13 cellular contexts compared by ENCODE assay signal in genomic region chr15:69145694-69146492, GRCh38. TPM values are rescaled to one million over a fixed set of nuclear protein-coding genes. Genes with fewer than 3 reads are reported as not detected.
DNase-seq lines count a peak whose midpoint lies in the region; ATAC-seq and TF ChIP-seq lines count a peak whose summit lies in the region.
"Had no signal": no experiment of that assay in that cellular context is flagged by ENCODE, and none has a peak within 500 bp of the region (broad histone marks: within the 10 kb centered on the region; RNA-seq: fewer than 3 reads in every experiment).

No MANE protein-coding gene starts in this region.

- no peak overlapping the region for H3K4me3 ChIP-seq in A673 (ENCODE audit: low read depth, low read length, poor library complexity, severe bottlenecking)
- H3K4me3 ChIP-seq: adrenal gland had no signal

- DNase-seq in A673 (ENCODE audit: low spot score) (peak; percentile 50), MV-4-11 (lab: John Stamatoyannopoulos, UW) (peak; percentile 52), amniotic epithelial cell (ENCODE audit: low read depth) (peak; percentile 92), medulla oblongata (ENCODE audit: extremely low spot score) (peak; percentile 72), HK-2 (ENCODE audit: unreplicated experiment) (no peak), hepatic stellate cell (ENCODE audit: low spot score) (no peak)
- DNase-seq in effector memory CD8-positive, alpha-beta T cell, result no peak
- DNase-seq: activated B cell treated with CpG ODN at 0.5 μM for 24 hours; adrenal gland; effector CD8-positive, alpha-beta T cell; KG1; NCI-H524 treated with DMSO at 0.1 percent for 48 hours had no signal

- POLR2A ChIA-PET in A673 (lab: Charles Lee; ENCODE audit: low non-redundant PET), result no interaction called here

- peaks cover 74 to 88% of the 10 kb centered on the region in 2 donors for H3K27me3 Mint-ChIP-seq in effector memory CD8-positive, alpha-beta T cell

- no peaks in the 10 kb centered on the region for H3K4me1 Mint-ChIP-seq in effector memory CD8-positive, alpha-beta T cell (ENCODE audit: low read depth in 2 of 2)
- H3K4me1 Mint-ChIP-seq: activated B cell treated with CpG ODN at 0.5 μM for 24 hours had no signal

- no peaks in the 10 kb centered on the region for H3K9me3 Mint-ChIP-seq in effector memory CD8-positive, alpha-beta T cell

- no peaks in the 10 kb centered on the region for H3K36me3 ChIP-seq in A673 (ENCODE audit: insufficient read depth, low read length, poor library complexity, severe bottlenecking)
- H3K36me3 ChIP-seq: adrenal gland had no signal

- H3K9me3 ChIP-seq in A673 (ENCODE audit: low read depth, low read length, poor library complexity, severe bottlenecking), result no peaks in the 10 kb centered on the region
- H3K9me3 ChIP-seq: adrenal gland had no signal

- no peaks in the 10 kb centered on the region for H3K36me3 Mint-ChIP-seq in effector memory CD8-positive, alpha-beta T cell (ENCODE audit: insufficient read depth)

- no peak for TF ChIP-seq CTCF in A673 (conservative IDR thresholded peaks at IDR 0.05; ENCODE audit: low read depth, low read length)

- H3K27me3 ChIP-seq in A673 (replicated peaks; ENCODE audit: insufficient read depth, low read depth, low read length, poor library complexity), result no peaks in the 10 kb centered on the region
- H3K27me3 ChIP-seq: adrenal gland had no signal

- no peak overlapping the region for H3K27ac Mint-ChIP-seq in effector memory CD8-positive, alpha-beta T cell
- H3K27ac Mint-ChIP-seq: activated B cell treated with CpG ODN at 0.5 μM for 24 hours had no signal

- no peak for ATAC-seq in GM19397 (IDR thresholded peaks at IDR 0.05; ENCODE audit: unreplicated experiment)
- ATAC-seq in effector memory CD8-positive, alpha-beta T cell (replicated peaks), result no peak

- BruUV-seq in A673 (replicated peaks; lab: Mats Ljungman, UMichigan), result no TSS peak

- intact Hi-C loops in A673 (cut with micrococcal nuclease; ENCODE audit: unreplicated experiment), result no loop called here

- CTCF ChIA-PET in A673 (lab: Charles Lee), result no interaction called here

- H3K4me1 ChIP-seq in A673 (ENCODE audit: insufficient read depth, low read length, poor library complexity, severe bottlenecking), result peaks cover 14% of the 10 kb centered on the region
- H3K4me1 ChIP-seq: adrenal gland had no signal

- H3K4me3 Mint-ChIP-seq in effector memory CD8-positive, alpha-beta T cell, result no peak overlapping the region
- H3K4me3 Mint-ChIP-seq: activated B cell treated with CpG ODN at 0.5 μM for 24 hours had no signal

- no peak overlapping the region for H3K27ac ChIP-seq in A673 (ENCODE audit: low read depth, low read length, poor library complexity, severe bottlenecking)
- H3K27ac ChIP-seq: adrenal gland had no signal

RNA-seq across cellular contexts. Expression of gene GLCE, which starts 14.5 kb away (rescaled TPM):
- total RNA-seq in A673 (2021), result 41.9 and 44.6 TPM in 2 replicates

Comparison
In these comparisons a context has a peak if more than half of its experiments do, and no peak if none do; other contexts are left out.
1. DNase-seq: peak in A673 (single experiment), MV-4-11 (single experiment), amniotic epithelial cell (single experiment) and medulla oblongata (single experiment); none in HK-2 (single experiment), effector memory CD8-positive, alpha-beta T cell (0 of 3) and hepatic stellate cell (single experiment).